In genomic region chr14:74425525-74426201, GRCh38 we compare ENCODE assay signal across 1 cellular context.
TF ChIP-seq lines count a peak whose summit lies in the region.

No MANE protein-coding gene starts in this region.

TF ChIP-seq in HepG2, 621 proteins besides CTCF, POLR2A, EP300 and RAD21 (continued from another document):
- TF ChIP-seq ZBED4 (CRISPR knock-in tag; IDR thresholded peaks at IDR 0.05; ENCODE audit: borderline replicate concordance) (no peak), CBFB (CRISPR knock-in tag; IDR thresholded peaks at IDR 0.05) (no peak), SNAPC5 (CRISPR knock-in tag; IDR thresholded peaks at IDR 0.05; ENCODE audit: borderline replicate concordance) (no peak), ZUFSP (CRISPR knock-in tag; IDR thresholded peaks at IDR 0.05; ENCODE audit: borderline replicate concordance) (no peak), ZNF879 (CRISPR knock-in tag; IDR thresholded peaks at IDR 0.05) (no peak), FUBP1 (CRISPR knock-in tag; IDR thresholded peaks at IDR 0.05; ENCODE audit: borderline replicate concordance) (no peak), EHMT2 (IDR thresholded peaks at IDR 0.05; ENCODE audit: borderline replicate concordance, low read depth, low read length) (no peak), ZBTB7A (CRISPR knock-in tag; IDR thresholded peaks at IDR 0.05) (no peak), ZNF501 (CRISPR knock-in tag; IDR thresholded peaks at IDR 0.05) (no peak), DNMT3B (CRISPR knock-in tag; conservative IDR thresholded peaks at IDR 0.05) (no peak), FOSL2 (CRISPR knock-in tag; IDR thresholded peaks at IDR 0.05) (no peak), FOXJ3 (CRISPR knock-in tag; IDR thresholded peaks at IDR 0.05; ENCODE audit: borderline replicate concordance) (no peak), CENPBD1 (CRISPR knock-in tag; IDR thresholded peaks at IDR 0.05; ENCODE audit: borderline replicate concordance, low read depth) (no peak), NCOA2 (CRISPR knock-in tag; IDR thresholded peaks at IDR 0.05) (no peak), PRDM10 (CRISPR knock-in tag; IDR thresholded peaks at IDR 0.05; ENCODE audit: low read depth) (no peak), ZNF605 (CRISPR knock-in tag; IDR thresholded peaks at IDR 0.05) (no peak), ZNF280D (CRISPR knock-in tag; IDR thresholded peaks at IDR 0.05) (no peak), ZFP36L1 (CRISPR knock-in tag; IDR thresholded peaks at IDR 0.05) (no peak), ZNF367 (CRISPR knock-in tag; IDR thresholded peaks at IDR 0.05; ENCODE audit: borderline replicate concordance) (peak; percentile 78; the same call in 1 of the 2 replicates), ZNF432 (CRISPR knock-in tag; IDR thresholded peaks at IDR 0.05; ENCODE audit: borderline replicate concordance) (no peak), ZNF441 (CRISPR knock-in tag; IDR thresholded peaks at IDR 0.05; ENCODE audit: borderline replicate concordance) (no peak), ZNF639 (CRISPR knock-in tag; conservative IDR thresholded peaks at IDR 0.05) (no peak)
